ENCODE assay signal across 8 cellular contexts in the genomic region with DNA sequence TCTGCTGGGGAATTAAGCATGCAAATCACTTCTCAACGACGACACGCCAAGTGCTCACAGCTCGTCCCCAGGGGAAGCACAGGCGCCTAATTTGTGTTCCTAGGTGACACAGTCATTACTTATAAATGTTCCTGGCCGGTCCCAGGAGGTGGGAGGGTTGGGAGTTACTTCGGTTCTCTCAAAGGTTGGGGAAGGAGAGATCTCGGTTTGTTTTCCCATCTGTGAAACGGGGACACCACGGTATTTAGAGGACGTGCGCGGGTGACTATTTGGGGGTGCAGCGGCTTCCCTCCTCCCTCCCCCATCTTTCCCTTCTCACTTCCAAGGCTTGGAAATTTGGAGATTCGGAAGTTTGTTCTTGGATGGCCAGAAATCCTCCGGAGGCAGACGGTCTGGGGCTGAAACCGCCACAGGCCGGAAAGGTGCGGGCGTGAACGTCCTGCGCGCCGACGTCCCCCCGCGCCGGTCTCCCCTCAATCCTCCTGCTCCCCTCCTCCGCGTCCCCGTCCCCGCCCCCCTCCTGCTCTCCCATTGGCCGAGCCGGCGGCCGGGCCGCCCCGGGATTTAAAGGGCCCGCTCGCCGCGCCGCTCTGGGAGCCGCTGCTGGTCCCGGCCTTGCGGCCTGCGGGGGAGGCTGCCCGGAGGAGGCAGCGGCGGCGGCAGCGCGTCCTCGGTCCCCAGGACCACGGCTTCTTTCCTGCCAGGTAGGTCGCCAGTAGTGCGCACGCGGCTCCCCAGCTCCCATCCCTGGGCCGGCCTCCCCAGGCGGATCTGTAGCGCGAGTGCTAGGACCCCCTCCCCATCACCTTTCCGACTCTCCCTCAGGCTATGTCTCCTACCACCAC. TPM values are rescaled to one million over a fixed set of nuclear protein-coding genes. Genes with fewer than 3 reads are reported as not detected.
DNase-seq lines count a peak whose midpoint lies in the region; ATAC-seq and TF ChIP-seq lines count a peak whose summit lies in the region.

A gene (plus strand): TSS at position 593 of the 845 bp plus-strand sequence. CDS start 829 bp downstream, outside the sequence.

- no peaks in the 10 kb centered on the region for H4K20me1 ChIP-seq in DND-41 (ENCODE audit: insufficient read depth, low read length)

- H3K4me2 ChIP-seq in DND-41 (ENCODE audit: insufficient read depth, low read length), result peak within 1 kb of the TSS; percentile 78

- no peaks in the 10 kb centered on the region for H3K36me3 Mint-ChIP-seq in T-helper 17 cell (ENCODE audit: low read depth)

- peak within 1 kb of the TSS; percentile 68 for H3K9ac ChIP-seq in DND-41 (ENCODE audit: low read depth, low read length)

- under 1% methylated on average over 63 of the region's 65 CpGs for WGBS in right cardiac atrium

- H3K27ac ChIP-seq in DND-41 (ENCODE audit: low read length) (peak within 1 kb of the TSS; percentile 76), right cardiac atrium (ENCODE audit: low read length) (peak within 1 kb of the TSS; percentile 77)

- intact Hi-C loops in right cardiac atrium (cut with DNase I), result no loop called here

- peak within 1 kb of the TSS; percentile 93 for H3K4me3 Mint-ChIP-seq in T-helper 17 cell

- H3K27me3 Mint-ChIP-seq in T-helper 17 cell, result no peaks in the 10 kb centered on the region

- H3K4me3 ChIP-seq in DND-41 (ENCODE audit: low read depth in 1 of 2, low read length in 2 of 2), result peak within 1 kb of the TSS; percentile 51 to 76; a peak in 3 of 4 replicates
- peak within 1 kb of the TSS; percentile 59 for H3K4me3 ChIP-seq in MG63
- H3K4me3 ChIP-seq in right cardiac atrium (ENCODE audit: low read length), result peak within 1 kb of the TSS; percentile 82

- peak within 1 kb of the TSS; percentile 96 for H2AFZ ChIP-seq in DND-41 (ENCODE audit: low read depth, low read length)

- H3K4me1 ChIP-seq in DND-41 (ENCODE audit: insufficient read depth, low read length) (peaks cover 18% of the 10 kb centered on the region), right cardiac atrium (ENCODE audit: control insufficient read depth, insufficient read depth, low read length) (peaks cover 2% of the 10 kb centered on the region)

- H3K27ac Mint-ChIP-seq in T-helper 17 cell, result peak within 1 kb of the TSS; percentile 90

- H3K9me3 ChIP-seq in DND-41 (ENCODE audit: insufficient read depth, low read length, severe bottlenecking), result no peaks in the 10 kb centered on the region
- H3K9me3 ChIP-seq in MG63, result no peaks in the 10 kb centered on the region
- H3K9me3 ChIP-seq in T-helper 17 cell (ENCODE audit: control insufficient read depth, low read length, poor library complexity, severe bottlenecking), result no peaks in the 10 kb centered on the region
- no peaks in the 10 kb centered on the region for H3K9me3 ChIP-seq in right cardiac atrium (ENCODE audit: control insufficient read depth, low read length)

- ATAC-seq in DND-41 (ENCODE audit: insufficient read depth, low read depth), result peak; percentile 97
- ATAC-seq in GM21825 (IDR thresholded peaks at IDR 0.05; ENCODE audit: unreplicated experiment), result peak; percentile 57
- peak; percentile 94 for ATAC-seq in T-helper 17 cell
- peak; percentile 96 to 98 for ATAC-seq in right cardiac atrium

- H3K36me3 ChIP-seq in DND-41 (ENCODE audit: insufficient read depth, low read length) (no peaks in the 10 kb centered on the region), MG63 (no peaks in the 10 kb centered on the region)

- DNase-seq in DND-41, result peak; percentile 83
- DNase-seq in MG63, result peak; percentile 76
- DNase-seq in T-helper 17 cell, result peak; percentile 52 to 69 (median 67)
- DNase-seq in amniotic stem cell (lab: John Stamatoyannopoulos, UW), result peak; percentile 2
- DNase-seq in right cardiac atrium, result peak; percentile 85 to 95 (median 93)
- peak; percentile 31 for DNase-seq in renal cortical epithelial cell (ENCODE audit: low read depth)
- no peak for DNase-seq in OCI-M2 (lab: John Stamatoyannopoulos, UW; ENCODE audit: unreplicated experiment)

- H3K79me2 ChIP-seq in DND-41 (ENCODE audit: insufficient read depth, low read length), result no peaks in the 10 kb centered on the region

- no peaks in the 10 kb centered on the region for H3K27me3 ChIP-seq in DND-41 (ENCODE audit: insufficient read depth, low read length, poor library complexity)
- H3K27me3 ChIP-seq in MG63, result no peaks in the 10 kb centered on the region
- no peaks in the 10 kb centered on the region for H3K27me3 ChIP-seq in right cardiac atrium (ENCODE audit: control insufficient read depth, insufficient read depth)

- no peak for TF ChIP-seq CTCF in DND-41 (IDR thresholded peaks at IDR 0.05; ENCODE audit: borderline replicate concordance, extremely low read depth, low read length, poor library complexity, severe bottlenecking)

- peaks cover 15% of the 10 kb centered on the region for H3K4me1 Mint-ChIP-seq in T-helper 17 cell

RNA-seq across cellular contexts. Expression of the gene that starts here (rescaled TPM):
- 1.6 and 11.2 TPM in 2 replicates for total RNA-seq in MG63 (2014; rRNA removed; shearing (Covaris generic); ENCODE audit: low replicate concordance)
- 10 to 100 TPM; 13.3 to 18.0 TPM for total RNA-seq in T-helper 17 cell
- 10 to 100 TPM; 16.1 to 22.3 (median 19.8) TPM for total RNA-seq in right cardiac atrium
- 14.0 TPM for polyA plus RNA-seq in right cardiac atrium
- total RNA-seq in renal cortical epithelial cell, result 9.2 and 15.3 TPM in 2 replicates
